In the genomic region with DNA sequence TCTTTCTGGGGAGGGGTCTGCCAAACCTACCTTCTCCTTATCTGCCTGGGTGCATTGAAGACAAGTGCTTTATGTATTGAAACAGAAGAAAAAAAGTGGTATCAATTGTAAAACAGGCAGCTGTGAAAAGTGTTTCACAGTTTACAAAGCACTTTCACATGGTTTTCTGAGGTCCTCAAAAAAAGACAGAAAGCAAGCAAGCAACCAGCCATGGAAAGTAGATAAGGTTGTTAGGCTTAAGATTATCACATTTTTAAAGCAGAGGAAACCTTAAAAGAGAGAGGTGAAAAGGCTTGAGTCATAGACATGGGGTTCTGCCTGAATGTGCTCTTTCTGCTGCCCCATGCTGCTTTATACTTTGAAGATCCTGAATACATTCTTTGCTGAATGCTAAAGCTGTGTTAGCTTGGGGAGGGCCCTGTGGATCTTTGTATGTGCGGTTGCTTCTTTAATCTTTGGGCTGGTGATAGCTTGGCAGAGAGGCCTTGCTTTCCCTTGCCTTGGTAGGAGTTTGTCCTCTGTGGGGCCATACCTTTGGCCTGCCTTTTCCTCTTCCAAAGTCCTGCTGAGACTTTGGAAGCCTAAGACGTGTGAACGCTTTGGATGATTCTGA, we compare ENCODE assay signal across 8 cellular contexts. TPM values are rescaled to one million over a fixed set of nuclear protein-coding genes. Genes with fewer than 3 reads are reported as not detected.
DNase-seq lines count a peak whose midpoint lies in the region; FAIRE-seq and TF ChIP-seq lines count a peak whose summit lies in the region.

No MANE protein-coding gene starts in this region.

- FAIRE-seq in bronchial epithelial cell (lab: Jason Lieb, UNC): no peak

- H3K27ac ChIP-seq in muscle layer of duodenum (ENCODE audit: low read length): peak overlapping the region; percentile 56

- peak overlapping the region; percentile 91 for H3K4me3 ChIP-seq in AG10803 (ENCODE audit: low read length)
- peak overlapping the region; percentile 92 for H3K4me3 ChIP-seq in bronchial epithelial cell (ENCODE audit: low read depth, low read length)
- peak overlapping the region; percentile 86 to 95 for H3K4me3 ChIP-seq in muscle layer of duodenum (ENCODE audit: low read depth in 1 of 2, low read length in 2 of 2)

- H3K4me1 ChIP-seq in muscle layer of duodenum (ENCODE audit: control insufficient read depth in 1 of 2, insufficient read depth in 2 of 2, low read length in 2 of 2): peaks cover 30 to 35% of the 10 kb centered on the region in 2 donors

- H3K36me3 ChIP-seq in bronchial epithelial cell (ENCODE audit: control insufficient read depth, insufficient read depth, low read length) (peaks cover 6% of the 10 kb centered on the region), muscle layer of duodenum (ENCODE audit: control insufficient read depth in 1 of 2, insufficient read depth in 2 of 2, low read length in 2 of 2) (peaks cover 0 to 2% of the 10 kb centered on the region in 2 donors)

- TF ChIP-seq CTCF in AG10803 (conservative IDR thresholded peaks at IDR 0.05; ENCODE audit: low read length) (no peak), bronchial epithelial cell (IDR thresholded peaks at IDR 0.05; ENCODE audit: insufficient read depth, low read length, severe bottlenecking) (no peak)

- H3K27me3 ChIP-seq in bronchial epithelial cell (ENCODE audit: control insufficient read depth, insufficient read depth, low read length) (no peaks in the 10 kb centered on the region), muscle layer of duodenum (ENCODE audit: low read depth, low read length) (no peaks in the 10 kb centered on the region)

- no peak for DNase-seq in AG10803 (ENCODE audit: low read depth)
- DNase-seq in M059J (ENCODE audit: low read depth): peak; percentile 56
- no peak for DNase-seq in bronchial epithelial cell (ENCODE audit: low read depth)
- no peak for DNase-seq in effector CD4-positive, alpha-beta T cell
- no peak for DNase-seq in hepatic stellate cell (ENCODE audit: low spot score)
- no peak for DNase-seq in activated CD4-positive, alpha-beta T cell treated with anti-CD3 and anti-CD28 coated beads, Interleukin-2, amount 50 U/mL, for 48 hours
- DNase-seq in central memory CD4-positive, alpha-beta T cell: no peak

- H3K9me3 ChIP-seq in muscle layer of duodenum (ENCODE audit: control insufficient read depth in 1 of 2, low read length in 2 of 2): no peaks in the 10 kb centered on the region

RNA-seq across cellular contexts. Expression of gene SMAD3, which starts 2.6 kb away (rescaled TPM):
- 32.6 and 46.7 TPM in 2 replicates for total RNA-seq in M059J (2014; rRNA removed; shearing (Covaris generic))
- total RNA-seq in bronchial epithelial cell: 9.5 and 14.1 TPM in 2 replicates
